1 cellular context compared by ENCODE assay signal in the genomic region with DNA sequence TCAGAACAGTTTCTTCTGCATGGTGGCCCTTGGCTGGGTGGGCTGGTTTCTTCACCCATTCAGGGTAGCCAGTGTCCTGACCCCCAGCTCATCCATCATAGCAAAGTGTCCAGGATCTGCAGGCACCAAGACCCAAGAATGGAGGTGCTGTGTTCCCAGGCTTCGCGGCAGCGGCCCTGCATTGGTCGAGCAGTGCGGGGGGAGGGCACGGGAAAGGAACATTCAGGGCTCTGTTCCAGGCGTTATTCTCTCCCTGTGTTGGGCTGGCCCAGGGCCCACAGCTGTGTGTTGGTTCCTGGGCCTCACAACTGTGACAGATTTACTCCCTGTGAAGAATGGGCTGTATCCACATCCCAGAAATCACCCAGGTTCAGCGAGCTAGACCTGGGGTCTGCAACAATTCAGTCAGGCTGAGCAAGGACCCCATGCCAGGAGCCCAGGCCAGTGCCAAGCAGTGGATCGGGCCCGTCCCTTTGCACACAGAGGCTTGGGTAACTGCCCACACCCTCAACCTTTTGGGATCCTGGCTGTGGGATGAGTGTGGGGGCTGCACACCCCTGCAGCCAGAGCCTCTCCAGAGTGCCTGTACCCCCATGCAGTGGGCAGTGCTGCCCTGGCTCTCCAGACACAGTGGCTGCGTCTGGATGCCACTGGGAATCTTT.
TF ChIP-seq lines count a peak whose summit lies in the region.

No MANE protein-coding gene starts in this region.

TF ChIP-seq in HEK293, 187 proteins besides CTCF, POLR2A, EP300 and RAD21 (continued from another document):
- TF ChIP-seq, protein P1, sequence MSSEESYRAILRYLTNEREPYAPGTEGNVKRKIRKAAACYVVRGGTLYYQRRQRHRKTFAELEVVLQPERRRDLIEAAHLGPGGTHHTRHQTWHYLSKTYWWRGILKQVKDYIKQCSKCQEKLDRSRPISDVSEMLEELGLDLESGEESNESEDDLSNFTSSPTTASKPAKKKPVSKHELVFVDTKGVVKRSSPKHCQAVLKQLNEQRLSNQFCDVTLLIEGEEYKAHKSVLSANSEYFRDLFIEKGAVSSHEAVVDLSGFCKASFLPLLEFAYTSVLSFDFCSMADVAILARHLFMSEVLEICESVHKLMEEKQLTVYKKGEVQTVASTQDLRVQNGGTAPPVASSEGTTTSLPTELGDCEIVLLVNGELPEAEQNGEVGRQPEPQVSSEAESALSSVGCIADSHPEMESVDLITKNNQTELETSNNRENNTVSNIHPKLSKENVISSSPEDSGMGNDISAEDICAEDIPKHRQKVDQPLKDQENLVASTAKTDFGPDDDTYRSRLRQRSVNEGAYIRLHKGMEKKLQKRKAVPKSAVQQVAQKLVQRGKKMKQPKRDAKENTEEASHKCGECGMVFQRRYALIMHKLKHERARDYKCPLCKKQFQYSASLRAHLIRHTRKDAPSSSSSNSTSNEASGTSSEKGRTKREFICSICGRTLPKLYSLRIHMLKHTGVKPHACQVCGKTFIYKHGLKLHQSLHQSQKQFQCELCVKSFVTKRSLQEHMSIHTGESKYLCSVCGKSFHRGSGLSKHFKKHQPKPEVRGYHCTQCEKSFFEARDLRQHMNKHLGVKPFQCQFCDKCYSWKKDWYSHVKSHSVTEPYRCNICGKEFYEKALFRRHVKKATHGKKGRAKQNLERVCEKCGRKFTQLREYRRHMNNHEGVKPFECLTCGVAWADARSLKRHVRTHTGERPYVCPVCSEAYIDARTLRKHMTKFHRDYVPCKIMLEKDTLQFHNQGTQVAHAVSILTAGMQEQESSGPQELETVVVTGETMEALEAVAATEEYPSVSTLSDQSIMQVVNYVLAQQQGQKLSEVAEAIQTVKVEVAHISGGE (tag by site-specific recombination; conservative IDR thresholded peaks at IDR 0.05; ENCODE audit: low read depth) = no peak
